8 cellular contexts compared by ENCODE assay signal in genomic region chr1:35577071-35577998, GRCh38. TPM values are rescaled to one million over a fixed set of nuclear protein-coding genes. Genes with fewer than 3 reads are reported as not detected.
DNase-seq lines count a peak whose midpoint lies in the region; ATAC-seq and TF ChIP-seq lines count a peak whose summit lies in the region.

No MANE protein-coding gene starts in this region.

- TF ChIP-seq POLR2A in uterus (IDR thresholded peaks at IDR 0.05): no peak

- peak overlapping the region; percentile 57 for H4K8ac ChIP-seq in neuronal stem cell (ENCODE audit: low read depth, low read length)

- WGBS in esophagus, 2 donors: 16 to 21% methylated on average over 58 to 70 of the region's 70 CpGs
- WGBS in neuronal stem cell (ENCODE audit: extremely low coverage in 2 of 2, insufficient read length in 2 of 2, insufficient replicate concordance in 1 of 2), 2 donors: no CpG with 5 or more reads among the region's 70 CpGs

- TF ChIP-seq CTCF in GM12874 (IDR thresholded peaks at IDR 0.05; ENCODE audit: insufficient read depth, low read depth, low read length): peak; percentile 10; the same call in 1 of the 2 replicates
- no peak for TF ChIP-seq CTCF in uterus (IDR thresholded peaks at IDR 0.05)

- no peak overlapping the region for H2BK120ac ChIP-seq in neuronal stem cell (ENCODE audit: low read depth, low read length)

- ATAC-seq in HG03280 (IDR thresholded peaks at IDR 0.05; ENCODE audit: unreplicated experiment): peak; percentile 61
- ATAC-seq in activated CD8-positive, alpha-beta T cell treated with anti-CD3 and anti-CD28 coated beads, Interleukin-2, amount 10 ng/mL, durations not matched to agents 7 days and 5 days: peak; percentile 87

- peak overlapping the region; percentile 91 for H2BK5ac ChIP-seq in neuronal stem cell (ENCODE audit: low read length)

- H3K27me3 ChIP-seq in esophagus (ENCODE audit: control insufficient read depth in 1 of 2, insufficient read depth in 2 of 2, low read length in 2 of 2) (no peaks in the 10 kb centered on the region), neuronal stem cell (ENCODE audit: control insufficient read depth in 3 of 3, insufficient read depth in 3 of 3, low read depth in 1 of 3, low read length in 3 of 3) (peaks cover 53 to 70% (median 60%) of the 10 kb centered on the region in 3 experiments), uterus (no peaks in the 10 kb centered on the region)

- H3K4me1 ChIP-seq in esophagus (ENCODE audit: control insufficient read depth in 2 of 2, insufficient read depth in 2 of 2, low read length in 1 of 2): peaks cover 11 to 26% of the 10 kb centered on the region in 2 donors
- peaks cover 3 to 12% of the 10 kb centered on the region in 2 donors for H3K4me1 ChIP-seq in neuronal stem cell (ENCODE audit: control insufficient read depth in 2 of 2, insufficient read depth in 1 of 2, low read depth in 1 of 2, low read length in 2 of 2)
- peaks cover 0 to 7% of the 10 kb centered on the region in 2 donors for H3K4me1 ChIP-seq in uterus

- no peak overlapping the region for H3K27ac ChIP-seq in esophagus (ENCODE audit: low read depth in 2 of 2, low read length in 1 of 2)
- no peak overlapping the region for H3K27ac ChIP-seq in neuronal stem cell (replicated peaks; ENCODE audit: low read length)
- no peak overlapping the region for H3K27ac ChIP-seq in uterus

- no peaks in the 10 kb centered on the region for H3K36me3 ChIP-seq in esophagus (ENCODE audit: control insufficient read depth in 2 of 2, insufficient read depth in 2 of 2, low read length in 1 of 2)
- H3K36me3 ChIP-seq in neuronal stem cell (replicated peaks in 1 of 2; ENCODE audit: control insufficient read depth in 2 of 2, insufficient read depth in 2 of 2, low read length in 2 of 2): no peaks in the 10 kb centered on the region
- H3K36me3 ChIP-seq in uterus: no peaks in the 10 kb centered on the region

- peak overlapping the region; percentile 56 for H3K14ac ChIP-seq in neuronal stem cell (ENCODE audit: low read length)

- peak; percentile 85 for DNase-seq in activated CD8-positive, alpha-beta T cell treated with anti-CD3 and anti-CD28 coated beads, Interleukin-2, amount 10 ng/mL, durations not matched to agents 7 days and 5 days
- no peak for DNase-seq in neuronal stem cell (ENCODE audit: low spot score)
- no peak for DNase-seq in uterus
- no peak for DNase-seq in NCI-H510A (lab: John Stamatoyannopoulos, UW)
- no peak for DNase-seq in HEK293T (ENCODE audit: extremely low spot score)

- peaks cover 8% of the 10 kb centered on the region for H3K27me3 Mint-ChIP-seq in activated CD8-positive, alpha-beta T cell treated with anti-CD3 and anti-CD28 coated beads, Interleukin-2, amount 10 ng/mL, durations not matched to agents 7 days and 5 days (ENCODE audit: low read depth)

- H3K4me2 ChIP-seq in neuronal stem cell (ENCODE audit: insufficient read depth, low read length, poor library complexity, severe bottlenecking): peak overlapping the region; percentile 39

- peak overlapping the region; percentile 81 for H3K4me3 Mint-ChIP-seq in activated CD8-positive, alpha-beta T cell treated with anti-CD3 and anti-CD28 coated beads, Interleukin-2, amount 10 ng/mL, durations not matched to agents 7 days and 5 days

- H2BK15ac ChIP-seq in neuronal stem cell (ENCODE audit: low read length): peak overlapping the region; percentile 55

- H3K36me3 Mint-ChIP-seq in activated CD8-positive, alpha-beta T cell treated with anti-CD3 and anti-CD28 coated beads, Interleukin-2, amount 10 ng/mL, durations not matched to agents 7 days and 5 days (ENCODE audit: low read depth): peaks cover 10% of the 10 kb centered on the region

- H2AK5ac ChIP-seq in neuronal stem cell (ENCODE audit: low read depth, low read length): peak overlapping the region; percentile 67

- peaks cover 34% of the 10 kb centered on the region for H3K4me1 Mint-ChIP-seq in activated CD8-positive, alpha-beta T cell treated with anti-CD3 and anti-CD28 coated beads, Interleukin-2, amount 10 ng/mL, durations not matched to agents 7 days and 5 days (ENCODE audit: low read depth)

- peak overlapping the region; percentile 63 for H3K9ac ChIP-seq in neuronal stem cell (ENCODE audit: low read depth, low read length, poor library complexity)

- no peaks in the 10 kb centered on the region for H3K9me3 ChIP-seq in esophagus (ENCODE audit: control insufficient read depth in 2 of 2, insufficient read depth in 1 of 2, low read depth in 1 of 2, low read length in 1 of 2)
- no peaks in the 10 kb centered on the region for H3K9me3 ChIP-seq in neuronal stem cell (replicated peaks in 1 of 2; ENCODE audit: control insufficient read depth in 2 of 2, insufficient read depth in 1 of 2, low read depth in 1 of 2, low read length in 2 of 2)
- no peaks in the 10 kb centered on the region for H3K9me3 ChIP-seq in uterus

- intact Hi-C loops in uterus (cut with DNase I; ENCODE audit: low total_unique reads): no loop called here

- H3K23ac ChIP-seq in neuronal stem cell (ENCODE audit: low read depth, low read length, poor library complexity): no peak overlapping the region

- peak overlapping the region; percentile 5 for H2BK12ac ChIP-seq in neuronal stem cell (ENCODE audit: low read length)

- POLR2A ChIA-PET in activated CD8-positive, alpha-beta T cell treated with anti-CD3 and anti-CD28 coated beads, Interleukin-2, amount 10 ng/mL, durations not matched to agents 7 days and 5 days (lab: Charles Lee): interaction anchor here (1.2 to 1.9 kb wide), 3 partner anchors 9 to 192 kb away, joined by 5 to 10 read pairs (median 10); partner anchors contain the start of genes CLSPN, KIAA0319L and NCDN
- POLR2A ChIA-PET in HEK293T (lab: Yijun Ruan, JAX): no interaction called here

- H2AFZ ChIP-seq in neuronal stem cell (ENCODE audit: low read length): peak overlapping the region; percentile 70

- no peak overlapping the region for H4K91ac ChIP-seq in neuronal stem cell (ENCODE audit: low read depth, low read length, poor library complexity)

- peak overlapping the region; percentile 82 for H3K18ac ChIP-seq in neuronal stem cell (ENCODE audit: low read length)

- H3K4me3 ChIP-seq in esophagus (ENCODE audit: low read depth in 1 of 2, low read length in 2 of 2) (peak overlapping the region; percentile 20 to 53), neuronal stem cell (ENCODE audit: low read length in 2 of 2) (peak overlapping the region in 1 of 2 donors; percentile 65), uterus (peak overlapping the region; percentile 25)

- no peaks in the 10 kb centered on the region for H3K9me3 Mint-ChIP-seq in activated CD8-positive, alpha-beta T cell treated with anti-CD3 and anti-CD28 coated beads, Interleukin-2, amount 10 ng/mL, durations not matched to agents 7 days and 5 days (ENCODE audit: insufficient read depth)

- H3K4ac ChIP-seq in neuronal stem cell (ENCODE audit: low read length): no peak overlapping the region

- H3K27ac Mint-ChIP-seq in activated CD8-positive, alpha-beta T cell treated with anti-CD3 and anti-CD28 coated beads, Interleukin-2, amount 10 ng/mL, durations not matched to agents 7 days and 5 days: peak overlapping the region; percentile 94

- CTCF ChIA-PET in activated CD8-positive, alpha-beta T cell treated with anti-CD3 and anti-CD28 coated beads, Interleukin-2, amount 10 ng/mL, durations not matched to agents 7 days and 5 days (lab: Charles Lee): interaction anchor here (0.6 to 3.4 kb wide), 7 partner anchors 9 to 150 kb away, joined by 3 to 26 read pairs (median 5); no protein-coding TSS in a partner anchor
- CTCF ChIA-PET in HEK293T (lab: Yijun Ruan, JAX): no interaction called here

- H3K79me1 ChIP-seq in neuronal stem cell (ENCODE audit: low read depth, low read length): no peaks in the 10 kb centered on the region

TF ChIP-seq in HEK293T, 16 proteins besides CTCF, POLR2A, EP300 and RAD21:
- TF ChIP-seq ARNT (IDR thresholded peaks at IDR 0.05) (no peak), SP1 (IDR thresholded peaks at IDR 0.05) (no peak)
TF ChIP-seq in HEK293T: peak in this region for 0.

RNA-seq across cellular contexts. Expression of gene TFAP2E, which starts 4.2 kb away (rescaled TPM):
- 1 to 10 TPM; 1.0 to 1.1 TPM for total RNA-seq in activated CD8-positive, alpha-beta T cell treated with anti-CD3 and anti-CD28 coated beads, Interleukin-2, amount 10 ng/mL, durations not matched to agents 7 days and 5 days
- polyA plus RNA-seq in esophagus: 1 to 10 TPM in 1 of 2 donors, under 1 TPM in 1; 0.87 to 1.0 TPM
- 0.25 TPM for polyA plus RNA-seq in neuronal stem cell (2013, experiment 1 of 2)
- 0.24 TPM for polyA plus RNA-seq in neuronal stem cell (2013, experiment 2 of 2)
- 1 to 10 TPM in 1 of 4 donors, under 1 TPM in 1, not detected in 2; 0.97 to 3.6 TPM for total RNA-seq in uterus

RNA-seq across cellular contexts. Expression of gene NCDN, which starts 19.7 kb away (rescaled TPM):
- 10 to 100 TPM; 19.3 to 19.4 TPM for total RNA-seq in activated CD8-positive, alpha-beta T cell treated with anti-CD3 and anti-CD28 coated beads, Interleukin-2, amount 10 ng/mL, durations not matched to agents 7 days and 5 days
- polyA plus RNA-seq in esophagus: 1 to 10 TPM; 4.6 to 8.3 TPM
- polyA plus RNA-seq in neuronal stem cell (2013, experiment 1 of 2): 9.2 TPM
- 9.4 TPM for polyA plus RNA-seq in neuronal stem cell (2013, experiment 2 of 2)
- total RNA-seq in uterus: 10 to 100 TPM in 2 of 4 donors, 1 to 10 TPM in 2; 4.4 to 29.9 (median 17.0) TPM

RNA-seq across cellular contexts. Expression of gene KIAA0319L, which starts 20.1 kb away (rescaled TPM):
- total RNA-seq in activated CD8-positive, alpha-beta T cell treated with anti-CD3 and anti-CD28 coated beads, Interleukin-2, amount 10 ng/mL, durations not matched to agents 7 days and 5 days: 10 to 100 TPM; 27.0 to 36.1 TPM
- 10 to 100 TPM; 12.8 to 16.7 TPM for polyA plus RNA-seq in esophagus
- polyA plus RNA-seq in neuronal stem cell (2013, experiment 1 of 2): 28.2 TPM
- polyA plus RNA-seq in neuronal stem cell (2013, experiment 2 of 2): 29.4 TPM
- total RNA-seq in uterus: 10 to 100 TPM; 27.6 to 72.1 (median 53.8) TPM
